2 cellular contexts compared by ENCODE assay signal in the genomic region with DNA sequence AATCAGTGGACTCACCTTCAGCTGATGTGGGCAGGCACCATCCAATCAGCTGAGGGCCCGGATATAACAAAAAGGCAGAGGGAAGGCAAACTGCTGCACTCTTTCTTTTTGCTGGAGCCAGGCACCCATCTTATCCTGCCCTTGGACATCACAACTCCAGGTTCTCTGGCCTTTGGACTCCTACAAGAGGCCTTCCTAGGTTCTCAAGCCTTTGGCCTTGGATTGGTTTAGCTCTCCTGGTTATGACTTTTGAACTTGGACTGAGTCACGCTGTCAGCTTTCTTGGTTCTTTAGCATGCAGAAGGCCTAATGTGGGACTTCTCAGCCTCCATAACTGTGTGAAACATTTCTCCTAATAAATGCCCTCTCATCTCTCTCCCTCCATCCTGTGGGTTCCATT.
TF ChIP-seq lines count a peak whose summit lies in the region.

No MANE protein-coding gene starts in this region.

TF ChIP-seq in GM23338, 12 proteins besides CTCF, POLR2A, EP300 and RAD21:
- TF ChIP-seq CREB1 (CRISPR knock-in tag; IDR thresholded peaks at IDR 0.05; ENCODE audit: low read depth) (no peak), EZH2 (IDR thresholded peaks at IDR 0.05; ENCODE audit: low read depth, unreplicated experiment) (no peak), NANOG (IDR thresholded peaks at IDR 0.05; ENCODE audit: borderline replicate concordance) (no peak)
- TF ChIP-seq, protein P1, sequence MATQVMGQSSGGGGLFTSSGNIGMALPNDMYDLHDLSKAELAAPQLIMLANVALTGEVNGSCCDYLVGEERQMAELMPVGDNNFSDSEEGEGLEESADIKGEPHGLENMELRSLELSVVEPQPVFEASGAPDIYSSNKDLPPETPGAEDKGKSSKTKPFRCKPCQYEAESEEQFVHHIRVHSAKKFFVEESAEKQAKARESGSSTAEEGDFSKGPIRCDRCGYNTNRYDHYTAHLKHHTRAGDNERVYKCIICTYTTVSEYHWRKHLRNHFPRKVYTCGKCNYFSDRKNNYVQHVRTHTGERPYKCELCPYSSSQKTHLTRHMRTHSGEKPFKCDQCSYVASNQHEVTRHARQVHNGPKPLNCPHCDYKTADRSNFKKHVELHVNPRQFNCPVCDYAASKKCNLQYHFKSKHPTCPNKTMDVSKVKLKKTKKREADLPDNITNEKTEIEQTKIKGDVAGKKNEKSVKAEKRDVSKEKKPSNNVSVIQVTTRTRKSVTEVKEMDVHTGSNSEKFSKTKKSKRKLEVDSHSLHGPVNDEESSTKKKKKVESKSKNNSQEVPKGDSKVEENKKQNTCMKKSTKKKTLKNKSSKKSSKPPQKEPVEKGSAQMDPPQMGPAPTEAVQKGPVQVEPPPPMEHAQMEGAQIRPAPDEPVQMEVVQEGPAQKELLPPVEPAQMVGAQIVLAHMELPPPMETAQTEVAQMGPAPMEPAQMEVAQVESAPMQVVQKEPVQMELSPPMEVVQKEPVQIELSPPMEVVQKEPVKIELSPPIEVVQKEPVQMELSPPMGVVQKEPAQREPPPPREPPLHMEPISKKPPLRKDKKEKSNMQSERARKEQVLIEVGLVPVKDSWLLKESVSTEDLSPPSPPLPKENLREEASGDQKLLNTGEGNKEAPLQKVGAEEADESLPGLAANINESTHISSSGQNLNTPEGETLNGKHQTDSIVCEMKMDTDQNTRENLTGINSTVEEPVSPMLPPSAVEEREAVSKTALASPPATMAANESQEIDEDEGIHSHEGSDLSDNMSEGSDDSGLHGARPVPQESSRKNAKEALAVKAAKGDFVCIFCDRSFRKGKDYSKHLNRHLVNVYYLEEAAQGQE (IDR thresholded peaks at IDR 0.05; ENCODE audit: unreplicated experiment), result no peak
- TF ChIP-seq, protein P2, sequence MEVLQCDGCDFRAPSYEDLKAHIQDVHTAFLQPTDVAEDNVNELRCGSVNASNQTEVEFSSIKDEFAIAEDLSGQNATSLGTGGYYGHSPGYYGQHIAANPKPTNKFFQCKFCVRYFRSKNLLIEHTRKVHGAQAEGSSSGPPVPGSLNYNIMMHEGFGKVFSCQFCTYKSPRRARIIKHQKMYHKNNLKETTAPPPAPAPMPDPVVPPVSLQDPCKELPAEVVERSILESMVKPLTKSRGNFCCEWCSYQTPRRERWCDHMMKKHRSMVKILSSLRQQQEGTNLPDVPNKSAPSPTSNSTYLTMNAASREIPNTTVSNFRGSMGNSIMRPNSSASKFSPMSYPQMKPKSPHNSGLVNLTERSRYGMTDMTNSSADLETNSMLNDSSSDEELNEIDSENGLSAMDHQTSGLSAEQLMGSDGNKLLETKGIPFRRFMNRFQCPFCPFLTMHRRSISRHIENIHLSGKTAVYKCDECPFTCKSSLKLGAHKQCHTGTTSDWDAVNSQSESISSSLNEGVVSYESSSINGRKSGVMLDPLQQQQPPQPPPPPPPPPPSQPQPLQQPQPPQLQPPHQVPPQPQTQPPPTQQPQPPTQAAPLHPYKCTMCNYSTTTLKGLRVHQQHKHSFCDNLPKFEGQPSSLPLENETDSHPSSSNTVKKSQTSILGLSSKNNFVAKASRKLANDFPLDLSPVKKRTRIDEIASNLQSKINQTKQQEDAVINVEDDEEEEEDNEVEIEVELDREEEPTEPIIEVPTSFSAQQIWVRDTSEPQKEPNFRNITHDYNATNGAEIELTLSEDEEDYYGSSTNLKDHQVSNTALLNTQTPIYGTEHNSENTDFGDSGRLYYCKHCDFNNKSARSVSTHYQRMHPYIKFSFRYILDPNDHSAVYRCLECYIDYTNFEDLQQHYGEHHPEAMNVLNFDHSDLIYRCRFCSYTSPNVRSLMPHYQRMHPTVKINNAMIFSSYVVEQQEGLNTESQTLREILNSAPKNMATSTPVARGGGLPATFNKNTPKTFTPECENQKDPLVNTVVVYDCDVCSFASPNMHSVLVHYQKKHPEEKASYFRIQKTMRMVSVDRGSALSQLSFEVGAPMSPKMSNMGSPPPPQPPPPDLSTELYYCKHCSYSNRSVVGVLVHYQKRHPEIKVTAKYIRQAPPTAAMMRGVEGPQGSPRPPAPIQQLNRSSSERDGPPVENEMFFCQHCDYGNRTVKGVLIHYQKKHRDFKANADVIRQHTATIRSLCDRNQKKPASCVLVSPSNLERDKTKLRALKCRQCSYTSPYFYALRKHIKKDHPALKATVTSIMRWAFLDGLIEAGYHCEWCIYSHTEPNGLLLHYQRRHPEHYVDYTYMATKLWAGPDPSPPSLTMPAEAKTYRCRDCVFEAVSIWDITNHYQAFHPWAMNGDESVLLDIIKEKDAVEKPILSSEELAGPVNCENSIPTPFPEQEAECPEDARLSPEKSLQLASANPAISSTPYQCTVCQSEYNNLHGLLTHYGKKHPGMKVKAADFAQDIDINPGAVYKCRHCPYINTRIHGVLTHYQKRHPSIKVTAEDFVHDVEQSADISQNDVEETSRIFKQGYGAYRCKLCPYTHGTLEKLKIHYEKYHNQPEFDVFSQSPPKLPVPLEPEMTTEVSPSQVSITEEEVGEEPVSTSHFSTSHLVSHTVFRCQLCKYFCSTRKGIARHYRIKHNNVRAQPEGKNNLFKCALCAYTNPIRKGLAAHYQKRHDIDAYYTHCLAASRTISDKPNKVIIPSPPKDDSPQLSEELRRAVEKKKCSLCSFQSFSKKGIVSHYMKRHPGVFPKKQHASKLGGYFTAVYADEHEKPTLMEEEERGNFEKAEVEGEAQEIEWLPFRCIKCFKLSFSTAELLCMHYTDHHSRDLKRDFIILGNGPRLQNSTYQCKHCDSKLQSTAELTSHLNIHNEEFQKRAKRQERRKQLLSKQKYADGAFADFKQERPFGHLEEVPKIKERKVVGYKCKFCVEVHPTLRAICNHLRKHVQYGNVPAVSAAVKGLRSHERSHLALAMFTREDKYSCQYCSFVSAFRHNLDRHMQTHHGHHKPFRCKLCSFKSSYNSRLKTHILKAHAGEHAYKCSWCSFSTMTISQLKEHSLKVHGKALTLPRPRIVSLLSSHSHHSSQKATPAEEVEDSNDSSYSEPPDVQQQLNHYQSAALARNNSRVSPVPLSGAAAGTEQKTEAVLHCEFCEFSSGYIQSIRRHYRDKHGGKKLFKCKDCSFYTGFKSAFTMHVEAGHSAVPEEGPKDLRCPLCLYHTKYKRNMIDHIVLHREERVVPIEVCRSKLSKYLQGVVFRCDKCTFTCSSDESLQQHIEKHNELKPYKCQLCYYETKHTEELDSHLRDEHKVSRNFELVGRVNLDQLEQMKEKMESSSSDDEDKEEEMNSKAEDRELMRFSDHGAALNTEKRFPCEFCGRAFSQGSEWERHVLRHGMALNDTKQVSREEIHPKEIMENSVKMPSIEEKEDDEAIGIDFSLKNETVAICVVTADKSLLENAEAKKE (CRISPR knock-in tag; IDR thresholded peaks at IDR 0.05), result no peak
TF ChIP-seq in GM23338: peak in this region for 0.

TF ChIP-seq in K562, 482 proteins besides CTCF, POLR2A, EP300 and RAD21:
- no peak for TF ChIP-seq SMC3 (conservative IDR thresholded peaks at IDR 0.05; ENCODE audit: insufficient read depth, low read depth, low read length)
- TF ChIP-seq CHD4 (IDR thresholded peaks at IDR 0.05; ENCODE audit: insufficient read depth, insufficient replicate concordance, low read depth, low read length, poor library complexity, severe bottlenecking), result no peak
- TF ChIP-seq SMARCB1 (IDR thresholded peaks at IDR 0.05; ENCODE audit: insufficient read length, low read depth), result no peak
- TF ChIP-seq KLF1 (tag; IDR thresholded peaks at IDR 0.05), result no peak
- no peak for TF ChIP-seq PHF8 (IDR thresholded peaks at IDR 0.05; ENCODE audit: borderline replicate concordance, low read length)
- TF ChIP-seq BRCA1 (IDR thresholded peaks at IDR 0.05), result no peak
- TF ChIP-seq BRCA1 (CRISPR knock-in tag; IDR thresholded peaks at IDR 0.05), result no peak
- TF ChIP-seq, protein P3, sequence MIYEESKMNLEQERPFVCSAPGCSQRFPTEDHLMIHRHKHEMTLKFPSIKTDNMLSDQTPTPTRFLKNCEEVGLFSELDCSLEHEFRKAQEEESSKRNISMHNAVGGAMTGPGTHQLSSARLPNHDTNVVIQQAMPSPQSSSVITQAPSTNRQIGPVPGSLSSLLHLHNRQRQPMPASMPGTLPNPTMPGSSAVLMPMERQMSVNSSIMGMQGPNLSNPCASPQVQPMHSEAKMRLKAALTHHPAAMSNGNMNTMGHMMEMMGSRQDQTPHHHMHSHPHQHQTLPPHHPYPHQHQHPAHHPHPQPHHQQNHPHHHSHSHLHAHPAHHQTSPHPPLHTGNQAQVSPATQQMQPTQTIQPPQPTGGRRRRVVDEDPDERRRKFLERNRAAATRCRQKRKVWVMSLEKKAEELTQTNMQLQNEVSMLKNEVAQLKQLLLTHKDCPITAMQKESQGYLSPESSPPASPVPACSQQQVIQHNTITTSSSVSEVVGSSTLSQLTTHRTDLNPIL (CRISPR knock-in tag; IDR thresholded peaks at IDR 0.05), result no peak
- TF ChIP-seq, protein P4, sequence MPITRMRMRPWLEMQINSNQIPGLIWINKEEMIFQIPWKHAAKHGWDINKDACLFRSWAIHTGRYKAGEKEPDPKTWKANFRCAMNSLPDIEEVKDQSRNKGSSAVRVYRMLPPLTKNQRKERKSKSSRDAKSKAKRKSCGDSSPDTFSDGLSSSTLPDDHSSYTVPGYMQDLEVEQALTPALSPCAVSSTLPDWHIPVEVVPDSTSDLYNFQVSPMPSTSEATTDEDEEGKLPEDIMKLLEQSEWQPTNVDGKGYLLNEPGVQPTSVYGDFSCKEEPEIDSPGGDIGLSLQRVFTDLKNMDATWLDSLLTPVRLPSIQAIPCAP (CRISPR knock-in tag; IDR thresholded peaks at IDR 0.05; ENCODE audit: borderline replicate concordance), result no peak
- no peak for TF ChIP-seq HLTF (IDR thresholded peaks at IDR 0.05)
- no peak for TF ChIP-seq DDX20 (tag; IDR thresholded peaks at IDR 0.05; ENCODE audit: low read depth)
- no peak for TF ChIP-seq CBX3 (IDR thresholded peaks at IDR 0.05; ENCODE audit: borderline replicate concordance in 1 of 2, low read length in 2 of 2)
